ENCODE assay signal across 8 cellular contexts in genomic region chr19:38596057-38596981, GRCh38. TPM values are rescaled to one million over a fixed set of nuclear protein-coding genes. Genes with fewer than 3 reads are reported as not detected.
DNase-seq lines count a peak whose midpoint lies in the region; ATAC-seq and TF ChIP-seq lines count a peak whose summit lies in the region.

No MANE protein-coding gene starts in this region.

- ATAC-seq in HG02571 (IDR thresholded peaks at IDR 0.05; ENCODE audit: unreplicated experiment) = no peak

- TF ChIP-seq CTCF in mammary epithelial cell (conservative IDR thresholded peaks at IDR 0.05 in 1 of 2, IDR thresholded peaks at IDR 0.05 in 1 of 2; ENCODE audit: extremely low read depth in 1 of 2, insufficient read depth in 1 of 2, low read depth in 1 of 2, low read length in 2 of 2) (no peak), GM13976 (IDR thresholded peaks at IDR 0.05; ENCODE audit: borderline replicate concordance, control extremely low read depth, extremely low read depth, insufficient read depth, missing control alignments) (no peak)

- H3K9ac ChIP-seq in mammary epithelial cell (ENCODE audit: insufficient read depth, low read length) = no peak overlapping the region

- in situ Hi-C loops in G401 (cut with HindIII; ENCODE audit: low sequenced_read_pairs) = no loop called here
- in situ Hi-C loops in mammary epithelial cell (cut with MboI; ENCODE audit: low sequenced_read_pairs in 2 of 2) = no loop called here
- in situ Hi-C loops in GM13976 (cut with MboI; ENCODE audit: low sequenced_read_pairs, unreplicated experiment) = no loop called here

- H3K4me3 ChIP-seq in mammary epithelial cell (replicated peaks in 1 of 3; ENCODE audit: insufficient read depth in 1 of 3, low read depth in 2 of 3, low read length in 3 of 3) = peak overlapping the region in 2 of 3 experiments; percentile 18 to 30

- H3K9me3 ChIP-seq in mammary epithelial cell (replicated peaks; ENCODE audit: insufficient read depth, low read length) = no peaks in the 10 kb centered on the region

- peak overlapping the region; percentile 90 for H3K4me2 ChIP-seq in mammary epithelial cell (ENCODE audit: insufficient read depth, low read depth, low read length)

- no peaks in the 10 kb centered on the region for H3K36me3 ChIP-seq in mammary epithelial cell (ENCODE audit: insufficient read depth, low read length)

- H3K27ac ChIP-seq in mammary epithelial cell (ENCODE audit: insufficient read depth, low read depth, low read length) = no peak overlapping the region

- CTCF ChIA-PET in mammary epithelial cell (lab: Charles Lee; ENCODE audit: low non-redundant PET) = no interaction called here

- H4K20me1 ChIP-seq in mammary epithelial cell (ENCODE audit: insufficient read depth, low read length) = no peaks in the 10 kb centered on the region

- no TSS peak for BruUV-seq in mammary epithelial cell (replicated peaks; lab: Mats Ljungman, UMichigan)

- intact Hi-C loops in mammary epithelial cell (cut with micrococcal nuclease) = no loop called here

- H3K27me3 ChIP-seq in mammary epithelial cell (ENCODE audit: insufficient read depth, low read length) = no peaks in the 10 kb centered on the region

- 33% methylated on average over 10 of the region's 55 CpGs for WGBS in mammary epithelial cell (ENCODE audit: low coverage, missing lambda C conversion rate)

- peaks cover 5% of the 10 kb centered on the region for H3K4me1 ChIP-seq in mammary epithelial cell (ENCODE audit: insufficient read depth, low read length)

- peak; percentile 40 for DNase-seq in G401 (ENCODE audit: low spot score)
- peak; percentile 95 for DNase-seq in NCI-H345 (lab: John Stamatoyannopoulos, UW)
- DNase-seq in mammary epithelial cell = no peak
- peak; percentile 71 for DNase-seq in myocyte (ENCODE audit: low read depth)
- DNase-seq in NCI-H524 treated with DMSO at 0.1 percent for 48 hours (lab: John Stamatoyannopoulos, UW) = no peak
- DNase-seq in MV-4-11 (lab: John Stamatoyannopoulos, UW) = no peak
- no peak for DNase-seq in GM13976 (ENCODE audit: low spot score)

- dilution Hi-C loops in mammary epithelial cell (cut with HindIII; ENCODE audit: low sequenced_read_pairs) = no loop called here

- H2AFZ ChIP-seq in mammary epithelial cell (ENCODE audit: low read depth, low read length) = peak overlapping the region; percentile 74

- H3K79me2 ChIP-seq in mammary epithelial cell (ENCODE audit: insufficient read depth, low read length) = no peaks in the 10 kb centered on the region

RNA-seq across cellular contexts. Expression of gene MAP4K1, which starts 21.4 kb away (rescaled TPM):
- 0.62 TPM in 1 of 2 replicates, not detected in the other for total RNA-seq in G401 (2014; rRNA removed; shearing (Covaris generic))
- total RNA-seq in mammary epithelial cell = under 1 TPM in 1 of 2 donors, not detected in 1; 0.75 TPM
- 0.51 TPM for polyA plus RNA-seq in mammary epithelial cell
- not detected for polyA minus RNA-seq in mammary epithelial cell
- 0.13 and 0.57 TPM in 2 replicates for total RNA-seq in myocyte
- 1.4 TPM for polyA plus RNA-seq in myocyte (2012)

RNA-seq across cellular contexts. Expression of gene EIF3K, which starts 22.7 kb away (rescaled TPM):
- total RNA-seq in G401 (2014; rRNA removed; shearing (Covaris generic)) = 451 and 515 TPM in 2 replicates
- total RNA-seq in mammary epithelial cell (100 to 1,000 TPM; 237 to 319 TPM), myocyte (228 and 269 TPM in 2 replicates)
- polyA plus RNA-seq in mammary epithelial cell = 490 TPM
- 368 TPM for polyA minus RNA-seq in mammary epithelial cell
- 276 TPM for polyA plus RNA-seq in myocyte (2012)

RNA-seq across cellular contexts. Expression of gene ACTN4, which starts 51.1 kb away (rescaled TPM):
- total RNA-seq in G401 (2014; rRNA removed; shearing (Covaris generic)) = 173 and 182 TPM in 2 replicates
- total RNA-seq in mammary epithelial cell = 1,000 to 10,000 TPM in 1 of 2 donors, 100 to 1,000 TPM in 1; 951 to 1,146 TPM
- polyA plus RNA-seq in mammary epithelial cell = 524 TPM
- 912 TPM for polyA minus RNA-seq in mammary epithelial cell
- 350 and 441 TPM in 2 replicates for total RNA-seq in myocyte
- polyA plus RNA-seq in myocyte (2012) = 758 TPM

Comparison
In these comparisons a context has a peak if more than half of its experiments do, and no peak if none do; other contexts are left out.
1. DNase-seq: peak in G401 (single experiment), NCI-H345 (single experiment) and myocyte (single experiment); none in mammary epithelial cell (single experiment), NCI-H524 treated with DMSO at 0.1 percent for 48 hours (single experiment), MV-4-11 (single experiment) and GM13976 (single experiment).